Comparison of ENCODE assay signal across 1 cellular context in the genomic region with DNA sequence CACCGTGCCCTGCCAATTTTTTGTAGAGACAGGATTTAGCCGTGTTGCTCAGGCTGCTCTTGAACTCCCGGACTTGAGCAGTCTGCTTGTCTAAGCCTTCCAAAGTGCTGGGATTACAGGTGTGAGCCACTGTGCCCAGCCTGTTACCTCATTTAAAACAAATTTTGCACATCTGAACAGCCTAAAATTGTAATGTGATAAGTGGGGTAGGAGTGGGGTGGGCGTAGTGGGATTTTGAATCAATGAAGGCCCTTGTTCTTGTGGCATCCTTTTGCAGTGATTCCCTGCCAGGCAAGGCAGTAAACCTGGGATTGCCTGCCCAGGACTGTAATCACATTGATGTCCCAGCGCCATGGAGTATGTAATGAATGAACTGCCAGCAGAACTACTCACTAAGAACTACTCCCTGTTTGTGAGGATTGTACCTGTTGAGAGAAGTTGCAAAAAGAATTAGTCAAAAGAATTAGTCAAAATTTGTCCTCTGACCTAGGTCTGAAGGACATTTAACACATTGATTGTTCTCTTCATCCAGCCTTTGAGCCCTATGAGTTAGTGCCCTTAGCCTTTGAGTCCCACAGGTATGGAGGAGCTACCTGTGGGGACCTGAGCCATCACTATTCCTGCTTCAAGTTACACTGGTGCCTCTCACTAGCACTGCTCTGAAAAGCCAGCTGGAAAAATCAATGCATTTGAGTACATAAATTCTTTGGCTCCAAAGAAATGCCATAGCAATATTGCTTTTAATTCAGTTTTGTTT.
TF ChIP-seq lines count a peak whose summit lies in the region.

No MANE protein-coding gene starts in this region.

TF ChIP-seq in GM23338, 12 proteins besides CTCF, POLR2A, EP300 and RAD21:
- TF ChIP-seq, protein P1, sequence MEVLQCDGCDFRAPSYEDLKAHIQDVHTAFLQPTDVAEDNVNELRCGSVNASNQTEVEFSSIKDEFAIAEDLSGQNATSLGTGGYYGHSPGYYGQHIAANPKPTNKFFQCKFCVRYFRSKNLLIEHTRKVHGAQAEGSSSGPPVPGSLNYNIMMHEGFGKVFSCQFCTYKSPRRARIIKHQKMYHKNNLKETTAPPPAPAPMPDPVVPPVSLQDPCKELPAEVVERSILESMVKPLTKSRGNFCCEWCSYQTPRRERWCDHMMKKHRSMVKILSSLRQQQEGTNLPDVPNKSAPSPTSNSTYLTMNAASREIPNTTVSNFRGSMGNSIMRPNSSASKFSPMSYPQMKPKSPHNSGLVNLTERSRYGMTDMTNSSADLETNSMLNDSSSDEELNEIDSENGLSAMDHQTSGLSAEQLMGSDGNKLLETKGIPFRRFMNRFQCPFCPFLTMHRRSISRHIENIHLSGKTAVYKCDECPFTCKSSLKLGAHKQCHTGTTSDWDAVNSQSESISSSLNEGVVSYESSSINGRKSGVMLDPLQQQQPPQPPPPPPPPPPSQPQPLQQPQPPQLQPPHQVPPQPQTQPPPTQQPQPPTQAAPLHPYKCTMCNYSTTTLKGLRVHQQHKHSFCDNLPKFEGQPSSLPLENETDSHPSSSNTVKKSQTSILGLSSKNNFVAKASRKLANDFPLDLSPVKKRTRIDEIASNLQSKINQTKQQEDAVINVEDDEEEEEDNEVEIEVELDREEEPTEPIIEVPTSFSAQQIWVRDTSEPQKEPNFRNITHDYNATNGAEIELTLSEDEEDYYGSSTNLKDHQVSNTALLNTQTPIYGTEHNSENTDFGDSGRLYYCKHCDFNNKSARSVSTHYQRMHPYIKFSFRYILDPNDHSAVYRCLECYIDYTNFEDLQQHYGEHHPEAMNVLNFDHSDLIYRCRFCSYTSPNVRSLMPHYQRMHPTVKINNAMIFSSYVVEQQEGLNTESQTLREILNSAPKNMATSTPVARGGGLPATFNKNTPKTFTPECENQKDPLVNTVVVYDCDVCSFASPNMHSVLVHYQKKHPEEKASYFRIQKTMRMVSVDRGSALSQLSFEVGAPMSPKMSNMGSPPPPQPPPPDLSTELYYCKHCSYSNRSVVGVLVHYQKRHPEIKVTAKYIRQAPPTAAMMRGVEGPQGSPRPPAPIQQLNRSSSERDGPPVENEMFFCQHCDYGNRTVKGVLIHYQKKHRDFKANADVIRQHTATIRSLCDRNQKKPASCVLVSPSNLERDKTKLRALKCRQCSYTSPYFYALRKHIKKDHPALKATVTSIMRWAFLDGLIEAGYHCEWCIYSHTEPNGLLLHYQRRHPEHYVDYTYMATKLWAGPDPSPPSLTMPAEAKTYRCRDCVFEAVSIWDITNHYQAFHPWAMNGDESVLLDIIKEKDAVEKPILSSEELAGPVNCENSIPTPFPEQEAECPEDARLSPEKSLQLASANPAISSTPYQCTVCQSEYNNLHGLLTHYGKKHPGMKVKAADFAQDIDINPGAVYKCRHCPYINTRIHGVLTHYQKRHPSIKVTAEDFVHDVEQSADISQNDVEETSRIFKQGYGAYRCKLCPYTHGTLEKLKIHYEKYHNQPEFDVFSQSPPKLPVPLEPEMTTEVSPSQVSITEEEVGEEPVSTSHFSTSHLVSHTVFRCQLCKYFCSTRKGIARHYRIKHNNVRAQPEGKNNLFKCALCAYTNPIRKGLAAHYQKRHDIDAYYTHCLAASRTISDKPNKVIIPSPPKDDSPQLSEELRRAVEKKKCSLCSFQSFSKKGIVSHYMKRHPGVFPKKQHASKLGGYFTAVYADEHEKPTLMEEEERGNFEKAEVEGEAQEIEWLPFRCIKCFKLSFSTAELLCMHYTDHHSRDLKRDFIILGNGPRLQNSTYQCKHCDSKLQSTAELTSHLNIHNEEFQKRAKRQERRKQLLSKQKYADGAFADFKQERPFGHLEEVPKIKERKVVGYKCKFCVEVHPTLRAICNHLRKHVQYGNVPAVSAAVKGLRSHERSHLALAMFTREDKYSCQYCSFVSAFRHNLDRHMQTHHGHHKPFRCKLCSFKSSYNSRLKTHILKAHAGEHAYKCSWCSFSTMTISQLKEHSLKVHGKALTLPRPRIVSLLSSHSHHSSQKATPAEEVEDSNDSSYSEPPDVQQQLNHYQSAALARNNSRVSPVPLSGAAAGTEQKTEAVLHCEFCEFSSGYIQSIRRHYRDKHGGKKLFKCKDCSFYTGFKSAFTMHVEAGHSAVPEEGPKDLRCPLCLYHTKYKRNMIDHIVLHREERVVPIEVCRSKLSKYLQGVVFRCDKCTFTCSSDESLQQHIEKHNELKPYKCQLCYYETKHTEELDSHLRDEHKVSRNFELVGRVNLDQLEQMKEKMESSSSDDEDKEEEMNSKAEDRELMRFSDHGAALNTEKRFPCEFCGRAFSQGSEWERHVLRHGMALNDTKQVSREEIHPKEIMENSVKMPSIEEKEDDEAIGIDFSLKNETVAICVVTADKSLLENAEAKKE (CRISPR knock-in tag; IDR thresholded peaks at IDR 0.05): no peak
- TF ChIP-seq STAT1 (IDR thresholded peaks at IDR 0.05; ENCODE audit: unreplicated experiment) (no peak), CREB1 (CRISPR knock-in tag; IDR thresholded peaks at IDR 0.05; ENCODE audit: low read depth) (no peak), POLR2AphosphoS5 (IDR thresholded peaks at IDR 0.05; ENCODE audit: low read depth) (no peak), ZNF114 (CRISPR knock-in tag; IDR thresholded peaks at IDR 0.05) (no peak), JUNB (IDR thresholded peaks at IDR 0.05; ENCODE audit: unreplicated experiment) (no peak), NANOG (IDR thresholded peaks at IDR 0.05; ENCODE audit: borderline replicate concordance) (no peak), ZNF331 (CRISPR knock-in tag; IDR thresholded peaks at IDR 0.05; ENCODE audit: low read depth) (no peak), EZH2 (IDR thresholded peaks at IDR 0.05; ENCODE audit: low read depth, unreplicated experiment) (no peak), EZH2phosphoT487 (IDR thresholded peaks at IDR 0.05; ENCODE audit: unreplicated experiment) (no peak)
- TF ChIP-seq, protein P2, sequence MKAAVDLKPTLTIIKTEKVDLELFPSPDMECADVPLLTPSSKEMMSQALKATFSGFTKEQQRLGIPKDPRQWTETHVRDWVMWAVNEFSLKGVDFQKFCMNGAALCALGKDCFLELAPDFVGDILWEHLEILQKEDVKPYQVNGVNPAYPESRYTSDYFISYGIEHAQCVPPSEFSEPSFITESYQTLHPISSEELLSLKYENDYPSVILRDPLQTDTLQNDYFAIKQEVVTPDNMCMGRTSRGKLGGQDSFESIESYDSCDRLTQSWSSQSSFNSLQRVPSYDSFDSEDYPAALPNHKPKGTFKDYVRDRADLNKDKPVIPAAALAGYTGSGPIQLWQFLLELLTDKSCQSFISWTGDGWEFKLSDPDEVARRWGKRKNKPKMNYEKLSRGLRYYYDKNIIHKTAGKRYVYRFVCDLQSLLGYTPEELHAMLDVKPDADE (IDR thresholded peaks at IDR 0.05): no peak
- TF ChIP-seq, protein P3, sequence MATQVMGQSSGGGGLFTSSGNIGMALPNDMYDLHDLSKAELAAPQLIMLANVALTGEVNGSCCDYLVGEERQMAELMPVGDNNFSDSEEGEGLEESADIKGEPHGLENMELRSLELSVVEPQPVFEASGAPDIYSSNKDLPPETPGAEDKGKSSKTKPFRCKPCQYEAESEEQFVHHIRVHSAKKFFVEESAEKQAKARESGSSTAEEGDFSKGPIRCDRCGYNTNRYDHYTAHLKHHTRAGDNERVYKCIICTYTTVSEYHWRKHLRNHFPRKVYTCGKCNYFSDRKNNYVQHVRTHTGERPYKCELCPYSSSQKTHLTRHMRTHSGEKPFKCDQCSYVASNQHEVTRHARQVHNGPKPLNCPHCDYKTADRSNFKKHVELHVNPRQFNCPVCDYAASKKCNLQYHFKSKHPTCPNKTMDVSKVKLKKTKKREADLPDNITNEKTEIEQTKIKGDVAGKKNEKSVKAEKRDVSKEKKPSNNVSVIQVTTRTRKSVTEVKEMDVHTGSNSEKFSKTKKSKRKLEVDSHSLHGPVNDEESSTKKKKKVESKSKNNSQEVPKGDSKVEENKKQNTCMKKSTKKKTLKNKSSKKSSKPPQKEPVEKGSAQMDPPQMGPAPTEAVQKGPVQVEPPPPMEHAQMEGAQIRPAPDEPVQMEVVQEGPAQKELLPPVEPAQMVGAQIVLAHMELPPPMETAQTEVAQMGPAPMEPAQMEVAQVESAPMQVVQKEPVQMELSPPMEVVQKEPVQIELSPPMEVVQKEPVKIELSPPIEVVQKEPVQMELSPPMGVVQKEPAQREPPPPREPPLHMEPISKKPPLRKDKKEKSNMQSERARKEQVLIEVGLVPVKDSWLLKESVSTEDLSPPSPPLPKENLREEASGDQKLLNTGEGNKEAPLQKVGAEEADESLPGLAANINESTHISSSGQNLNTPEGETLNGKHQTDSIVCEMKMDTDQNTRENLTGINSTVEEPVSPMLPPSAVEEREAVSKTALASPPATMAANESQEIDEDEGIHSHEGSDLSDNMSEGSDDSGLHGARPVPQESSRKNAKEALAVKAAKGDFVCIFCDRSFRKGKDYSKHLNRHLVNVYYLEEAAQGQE (IDR thresholded peaks at IDR 0.05; ENCODE audit: unreplicated experiment): no peak
